Comparison of ENCODE assay signal across 1 cellular context in genomic region chr10:52805414-52806285, GRCh38.
TF ChIP-seq lines count a peak whose summit lies in the region.

No MANE protein-coding gene starts in this region.

TF ChIP-seq in WTC11, 78 proteins besides CTCF, POLR2A, EP300 and RAD21 (continued from another document):
- TF ChIP-seq, protein P1, sequence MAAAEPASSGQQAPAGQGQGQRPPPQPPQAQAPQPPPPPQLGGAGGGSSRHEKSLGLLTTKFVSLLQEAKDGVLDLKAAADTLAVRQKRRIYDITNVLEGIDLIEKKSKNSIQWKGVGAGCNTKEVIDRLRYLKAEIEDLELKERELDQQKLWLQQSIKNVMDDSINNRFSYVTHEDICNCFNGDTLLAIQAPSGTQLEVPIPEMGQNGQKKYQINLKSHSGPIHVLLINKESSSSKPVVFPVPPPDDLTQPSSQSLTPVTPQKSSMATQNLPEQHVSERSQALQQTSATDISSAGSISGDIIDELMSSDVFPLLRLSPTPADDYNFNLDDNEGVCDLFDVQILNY (CRISPR knock-in tag; IDR thresholded peaks at IDR 0.05), result no peak
TF ChIP-seq in WTC11: peak in this region for 0.
